Comparison of ENCODE assay signal across 13 cellular contexts in the genomic region with DNA sequence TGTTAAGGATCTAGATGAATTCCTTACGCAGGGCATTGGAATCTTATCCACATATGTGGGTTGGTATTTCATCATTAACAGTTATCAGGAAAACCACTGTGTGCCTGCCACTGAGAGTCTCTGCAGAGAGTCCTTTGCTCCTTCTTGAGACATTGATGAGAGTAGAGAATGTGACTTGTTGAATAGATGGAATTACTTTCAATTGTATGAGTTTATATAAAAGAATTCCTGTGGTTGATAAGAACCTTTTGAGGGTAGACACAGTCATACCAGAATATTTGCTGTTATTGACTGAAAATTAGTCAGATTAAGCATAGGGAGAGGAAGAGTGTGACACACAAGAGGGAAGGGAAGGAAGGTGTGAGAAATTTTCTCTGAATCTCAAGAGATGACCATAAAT. TPM values are rescaled to one million over a fixed set of nuclear protein-coding genes. Genes with fewer than 3 reads are reported as not detected.
A peak's percentile ranks its signal among the peaks of the same experiment; 100 is the strongest.
DNase-seq lines count a peak whose midpoint lies in the region; ATAC-seq, FAIRE-seq and TF ChIP-seq lines count a peak whose summit lies in the region.
"Had no signal": no experiment of that assay in that cellular context is flagged by ENCODE, and none has a peak within 500 bp of the region (broad histone marks: within the 10 kb centered on the region; RNA-seq: fewer than 3 reads in every experiment).

No MANE protein-coding gene starts in this region.

- H3K27me3 Mint-ChIP-seq in activated CD8-positive, alpha-beta T cell treated with anti-CD3 and anti-CD28 coated beads, Interleukin-2, amount 10 ng/mL, durations not matched to agents 7 days and 5 days (ENCODE audit: low read depth), result peaks cover 4% of the 10 kb centered on the region

- no peak for ATAC-seq in activated CD8-positive, alpha-beta T cell treated with anti-CD3 and anti-CD28 coated beads, Interleukin-2, amount 10 ng/mL, durations not matched to agents 7 days and 5 days
- ATAC-seq: activated CD8-positive, alpha-beta memory T cell treated with anti-CD3 and anti-CD28 coated beads, Interleukin-2, amount 10 ng/mL, durations not matched to agents 7 days and 5 days had no signal

- H3K36me3 Mint-ChIP-seq in activated CD8-positive, alpha-beta T cell treated with anti-CD3 and anti-CD28 coated beads, Interleukin-2, amount 10 ng/mL, durations not matched to agents 7 days and 5 days (ENCODE audit: low read depth), result no peaks in the 10 kb centered on the region
- H3K36me3 Mint-ChIP-seq: activated CD8-positive, alpha-beta memory T cell treated with anti-CD3 and anti-CD28 coated beads, Interleukin-2, amount 10 ng/mL, durations not matched to agents 7 days and 5 days; memory B cell had no signal

- POLR2A ChIA-PET in activated CD8-positive, alpha-beta T cell treated with anti-CD3 and anti-CD28 coated beads, Interleukin-2, amount 10 ng/mL, durations not matched to agents 7 days and 5 days (lab: Charles Lee), result no interaction called here

- no peak overlapping the region for H3K4me3 Mint-ChIP-seq in activated CD8-positive, alpha-beta T cell treated with anti-CD3 and anti-CD28 coated beads, Interleukin-2, amount 10 ng/mL, durations not matched to agents 7 days and 5 days
- H3K4me3 Mint-ChIP-seq: activated CD8-positive, alpha-beta memory T cell treated with anti-CD3 and anti-CD28 coated beads, Interleukin-2, amount 10 ng/mL, durations not matched to agents 7 days and 5 days; activated naive CD4-positive, alpha-beta T cell treated with anti-CD3 and anti-CD28 coated beads for 36 hours; central memory CD8-positive, alpha-beta T cell; memory B cell; stimulated activated naive CD8-positive, alpha-beta T cell treated with anti-CD3 and anti-CD28 coated beads, Interleukin-15, Interleukin-2, amounts not matched to agents 100 ng/mL and 50 ng/mL, for 24 hours had no signal

- H3K27ac Mint-ChIP-seq in activated CD8-positive, alpha-beta T cell treated with anti-CD3 and anti-CD28 coated beads, Interleukin-2, amount 10 ng/mL, durations not matched to agents 7 days and 5 days, result no peak overlapping the region
- H3K27ac Mint-ChIP-seq: activated CD8-positive, alpha-beta memory T cell treated with anti-CD3 and anti-CD28 coated beads, Interleukin-2, amount 10 ng/mL, durations not matched to agents 7 days and 5 days; activated naive CD4-positive, alpha-beta T cell treated with anti-CD3 and anti-CD28 coated beads for 36 hours; memory B cell; stimulated activated naive CD8-positive, alpha-beta T cell treated with anti-CD3 and anti-CD28 coated beads, Interleukin-15, Interleukin-2, amounts not matched to agents 100 ng/mL and 50 ng/mL, for 24 hours had no signal

- no peak for TF ChIP-seq CTCF in fibroblast of villous mesenchyme (IDR thresholded peaks at IDR 0.05; ENCODE audit: insufficient read depth, low read depth, low read length)

- H3K4me3 ChIP-seq in fibroblast of villous mesenchyme (ENCODE audit: low read depth, low read length), result no peak overlapping the region

- CTCF ChIA-PET in activated CD8-positive, alpha-beta T cell treated with anti-CD3 and anti-CD28 coated beads, Interleukin-2, amount 10 ng/mL, durations not matched to agents 7 days and 5 days (lab: Charles Lee), result no interaction called here

- DNase-seq in H4 (ENCODE audit: low spot score) (peak; percentile 30), T1000 (lab: John Stamatoyannopoulos, UW) (peak; percentile 8), fibroblast of villous mesenchyme (ENCODE audit: low read depth) (peak; percentile 37), urothelium cell line (ENCODE audit: low spot score) (peak; percentile 28)
- no peak for DNase-seq in stimulated activated CD4-positive, alpha-beta T cell treated with anti-CD3 and anti-CD28 coated beads, Interleukin-12 subunit alpha, Interleukin-12 subunit beta, amount 100 ng/mL, for 4 hours
- DNase-seq in activated CD8-positive, alpha-beta T cell treated with anti-CD3 and anti-CD28 coated beads, Interleukin-2, amount 10 ng/mL, durations not matched to agents 7 days and 5 days, result no peak
- DNase-seq in activated CD4-positive, alpha-beta T cell treated with anti-CD3 and anti-CD28 coated beads for 4 hours, result no peak
- DNase-seq: activated CD8-positive, alpha-beta memory T cell treated with anti-CD3 and anti-CD28 coated beads, Interleukin-2, amount 10 ng/mL, durations not matched to agents 7 days and 5 days; activated naive CD4-positive, alpha-beta T cell treated with anti-CD3 and anti-CD28 coated beads for 36 hours; NCI-H2081 treated with DMSO at 0.1 percent for 48 hours had no signal

- H3K9me3 Mint-ChIP-seq in activated CD8-positive, alpha-beta T cell treated with anti-CD3 and anti-CD28 coated beads, Interleukin-2, amount 10 ng/mL, durations not matched to agents 7 days and 5 days (ENCODE audit: insufficient read depth), result no peaks in the 10 kb centered on the region
- H3K9me3 Mint-ChIP-seq: activated naive CD4-positive, alpha-beta T cell treated with anti-CD3 and anti-CD28 coated beads for 36 hours; central memory CD8-positive, alpha-beta T cell; memory B cell; stimulated activated naive CD8-positive, alpha-beta T cell treated with anti-CD3 and anti-CD28 coated beads, Interleukin-15, Interleukin-2, amounts not matched to agents 100 ng/mL and 50 ng/mL, for 24 hours had no signal

- no peak for FAIRE-seq in urothelium cell line (lab: Jason Lieb, UNC)

- no peaks in the 10 kb centered on the region for H3K4me1 Mint-ChIP-seq in activated CD8-positive, alpha-beta T cell treated with anti-CD3 and anti-CD28 coated beads, Interleukin-2, amount 10 ng/mL, durations not matched to agents 7 days and 5 days (ENCODE audit: low read depth)
- H3K4me1 Mint-ChIP-seq: activated CD8-positive, alpha-beta memory T cell treated with anti-CD3 and anti-CD28 coated beads, Interleukin-2, amount 10 ng/mL, durations not matched to agents 7 days and 5 days; central memory CD8-positive, alpha-beta T cell; memory B cell had no signal

RNA-seq across cellular contexts. Expression of gene ARHGEF26, which starts 30.8 kb away (rescaled TPM):
- 6.6 and 7.1 TPM in 2 replicates for total RNA-seq in H4 (2014; rRNA removed; shearing (Covaris generic))
- total RNA-seq in fibroblast of villous mesenchyme, result 1.6 and 1.7 TPM in 2 replicates
- total RNA-seq in activated CD8-positive, alpha-beta T cell treated with anti-CD3 and anti-CD28 coated beads, Interleukin-2, amount 10 ng/mL, durations not matched to agents 7 days and 5 days, result under 1 TPM in 1 of 2 experiments, not detected in 1; 0.08 TPM

Comparison
In these comparisons a context has a peak if more than half of its experiments do, and no peak if none do; other contexts are left out.
1. DNase-seq: peak in H4 (single experiment), T1000 (single experiment), fibroblast of villous mesenchyme (single experiment) and urothelium cell line (single experiment); none in stimulated activated CD4-positive, alpha-beta T cell treated with anti-CD3 and anti-CD28 coated beads, Interleukin-12 subunit alpha, Interleukin-12 subunit beta, amount 100 ng/mL, for 4 hours (single experiment), activated CD8-positive, alpha-beta T cell treated with anti-CD3 and anti-CD28 coated beads, Interleukin-2, amount 10 ng/mL, durations not matched to agents 7 days and 5 days (single experiment) and activated CD4-positive, alpha-beta T cell treated with anti-CD3 and anti-CD28 coated beads for 4 hours (0 of 2).